1 cellular context compared by ENCODE assay signal in the genomic region with DNA sequence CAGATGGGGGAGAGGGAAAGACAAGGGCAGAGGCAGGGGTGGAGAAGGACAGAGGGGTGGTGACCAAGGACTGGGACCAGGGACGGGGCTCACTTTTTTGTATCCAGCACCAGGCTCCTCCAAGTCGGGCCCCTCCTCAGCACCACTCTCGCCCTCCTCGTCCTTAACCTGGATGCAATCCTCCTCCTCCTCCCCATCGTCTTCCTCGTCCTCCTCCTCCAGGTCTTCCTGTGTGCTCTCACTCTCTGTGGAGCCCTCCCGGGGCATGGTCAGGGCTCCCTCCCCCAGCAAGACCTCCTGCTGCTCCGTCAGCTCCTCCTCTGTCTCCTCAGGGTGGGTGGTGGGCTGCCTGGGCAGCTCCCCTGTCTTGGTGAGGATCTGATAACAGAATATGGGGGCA.
TF ChIP-seq lines count a peak whose summit lies in the region.

No MANE protein-coding gene starts in this region.

TF ChIP-seq in WTC11, 78 proteins besides CTCF, POLR2A, EP300 and RAD21 (continued from another document):
- TF ChIP-seq ERG (CRISPR knock-in tag; IDR thresholded peaks at IDR 0.05) (no peak), RELA (CRISPR knock-in tag; IDR thresholded peaks at IDR 0.05; ENCODE audit: borderline replicate concordance) (no peak)
